8 cellular contexts compared by ENCODE assay signal in genomic region chr19:47049307-47049700, GRCh38. TPM values are rescaled to one million over a fixed set of nuclear protein-coding genes. Genes with fewer than 3 reads are reported as not detected.
DNase-seq lines count a peak whose midpoint lies in the region; ATAC-seq and TF ChIP-seq lines count a peak whose summit lies in the region.

No MANE protein-coding gene starts in this region.

- H4K20me1 ChIP-seq in SK-N-SH (ENCODE audit: insufficient read depth) = no peaks in the 10 kb centered on the region

- no peaks in the 10 kb centered on the region for H3K79me2 ChIP-seq in SK-N-SH (ENCODE audit: insufficient read depth)

- H3F3A ChIP-seq in SK-N-SH (replicated peaks; ENCODE audit: insufficient read depth) = peaks cover 3% of the 10 kb centered on the region

- in situ Hi-C loops in Panc1 (cut with HindIII; ENCODE audit: low pct_unique_long_range_greater_than_20kb, low sequenced_read_pairs) = no loop called here

- no TSS peak for BruUV-seq in Panc1 (replicated peaks; lab: Mats Ljungman, UMichigan)

- no peaks in the 10 kb centered on the region for H3K9me2 ChIP-seq in SK-N-SH

- TF ChIP-seq CTCF in SK-N-SH (IDR thresholded peaks at IDR 0.05) = no peak
- no peak for TF ChIP-seq CTCF in Panc1 (IDR thresholded peaks at IDR 0.05)
- no peak for TF ChIP-seq CTCF in esophagus muscularis mucosa (IDR thresholded peaks at IDR 0.05)

- peak overlapping the region; percentile 90; the same call in 1 of the 2 replicates for H2AFZ ChIP-seq in SK-N-SH (ENCODE audit: low read depth)

- H3K9me3 ChIP-seq in SK-N-SH (no peaks in the 10 kb centered on the region), Panc1 (ENCODE audit: control insufficient read depth, insufficient read depth, low read depth, low read length) (no peaks in the 10 kb centered on the region), esophagus muscularis mucosa (no peaks in the 10 kb centered on the region), skeletal muscle satellite cell (replicated peaks; ENCODE audit: low read length) (no peaks in the 10 kb centered on the region)

- TF ChIP-seq EP300 in SK-N-SH (IDR thresholded peaks at IDR 0.05; ENCODE audit: borderline replicate concordance in 1 of 2, low read depth in 1 of 2, low read length in 1 of 2) = no peak
- no peak for TF ChIP-seq EP300 in esophagus muscularis mucosa (IDR thresholded peaks at IDR 0.05)

- ATAC-seq in SK-N-SH treated with all-trans-retinoic acid at 6 μM for 48 hours (no peak), Panc1 (no peak), GM21423 (IDR thresholded peaks at IDR 0.05; ENCODE audit: unreplicated experiment) (no peak)

- no peak overlapping the region for H3K9ac ChIP-seq in SK-N-SH
- no peak overlapping the region for H3K9ac ChIP-seq in skeletal muscle satellite cell (ENCODE audit: low read depth, low read length)

- H3K36me3 ChIP-seq in SK-N-SH (replicated peaks in 1 of 2; ENCODE audit: control insufficient read depth in 1 of 2, insufficient read depth in 2 of 2, low read length in 1 of 2) (no peaks in the 10 kb centered on the region), Panc1 (ENCODE audit: control insufficient read depth, insufficient read depth, low read length) (no peaks in the 10 kb centered on the region; the same call in 1 of the 2 replicates), esophagus muscularis mucosa (peaks cover 0 to 11% (median 0%) of the 10 kb centered on the region in 4 donors), skeletal muscle satellite cell (ENCODE audit: insufficient read depth, low read length) (no peaks in the 10 kb centered on the region)

- H3K4me1 ChIP-seq in SK-N-SH (ENCODE audit: control insufficient read depth in 1 of 2, insufficient read depth in 2 of 2, low read depth in 1 of 2, low read length in 1 of 2) (peaks cover 4 to 5% of the 10 kb centered on the region in 2 experiments; a peak in 2 of 4 replicates), Panc1 (ENCODE audit: control insufficient read depth, insufficient read depth, low read length) (no peaks in the 10 kb centered on the region), esophagus muscularis mucosa (peaks cover 8 to 22% (median 17%) of the 10 kb centered on the region in 4 donors), skeletal muscle satellite cell (ENCODE audit: control insufficient read depth, insufficient read depth, low read length) (peaks cover 10% of the 10 kb centered on the region)

- peak overlapping the region; percentile 50; the same call in 1 of the 2 replicates for H3K4me2 ChIP-seq in SK-N-SH
- H3K4me2 ChIP-seq in skeletal muscle satellite cell (ENCODE audit: low read length) = peak overlapping the region; percentile 12

- POLR2A ChIA-PET in SK-N-SH (lab: Yijun Ruan, JAX) = no interaction called here
- POLR2A ChIA-PET in Panc1 (lab: Charles Lee) = no interaction called here

- DNase-seq in SK-N-SH (no peak), Panc1 (ENCODE audit: low read depth, low spot score) (no peak), esophagus muscularis mucosa (ENCODE audit: extremely low spot score) (no peak), NOMO-1 treated with dmso at 0.1 percent for 144 hours (lab: John Stamatoyannopoulos, UW; ENCODE audit: unreplicated experiment) (no peak), DMS153 treated with DMSO at 0.1 percent for 48 hours (lab: John Stamatoyannopoulos, UW; ENCODE audit: unreplicated experiment) (no peak)

- CTCF ChIA-PET in SK-N-SH (lab: Yijun Ruan, JAX) = interaction anchor here (0.9 kb wide), 1 partner anchor 36 kb away, joined by 3 read pairs; no protein-coding TSS in a partner anchor
- CTCF ChIA-PET in Panc1 (lab: Charles Lee) = no interaction called here

- intact Hi-C loops in Panc1 (cut with micrococcal nuclease; ENCODE audit: unreplicated experiment) = loop anchor here (10.0 kb wide), 1 partner anchor 175 kb away; no protein-coding TSS in a partner anchor
- intact Hi-C loops in esophagus muscularis mucosa (cut with DNase I) = no loop called here

- no peak for TF ChIP-seq POLR2A in esophagus muscularis mucosa (IDR thresholded peaks at IDR 0.05; ENCODE audit: low read depth)

- TF ChIP-seq RAD21 in SK-N-SH (IDR thresholded peaks at IDR 0.05; ENCODE audit: low read length) = no peak

- no peaks in the 10 kb centered on the region for H3K27me3 ChIP-seq in SK-N-SH (ENCODE audit: insufficient read depth)
- no peaks in the 10 kb centered on the region for H3K27me3 ChIP-seq in Panc1 (ENCODE audit: control insufficient read depth, insufficient read depth, low read length)
- no peaks in the 10 kb centered on the region for H3K27me3 ChIP-seq in esophagus muscularis mucosa
- no peaks in the 10 kb centered on the region for H3K27me3 ChIP-seq in skeletal muscle satellite cell (ENCODE audit: control insufficient read depth, insufficient read depth, low read length)

- H3K27ac ChIP-seq in SK-N-SH (ENCODE audit: low read depth in 2 of 2, low read length in 1 of 2) = no peak overlapping the region
- H3K27ac ChIP-seq in Panc1 (ENCODE audit: low read length) = peak overlapping the region; percentile 44
- peak overlapping the region in 3 of 4 donors; percentile 33 to 46 (median 35) for H3K27ac ChIP-seq in esophagus muscularis mucosa (replicated peaks in 1 of 4)

- WGBS in SK-N-SH (ENCODE audit: low lambda C conversion rate) = 32% methylated on average over 8 of the region's 9 CpGs
- 51% methylated on average over 9 of the region's 9 CpGs for WGBS in esophagus muscularis mucosa

- H3K4me3 ChIP-seq in SK-N-SH (ENCODE audit: low read depth in 2 of 2, low read length in 1 of 2) (no peak overlapping the region), Panc1 (ENCODE audit: low read depth in 2 of 2, low read length in 2 of 2) (peak overlapping the region; percentile 39 to 74), esophagus muscularis mucosa (peak overlapping the region; percentile 32 to 98 (median 87)), skeletal muscle satellite cell (ENCODE audit: low read length) (no peak overlapping the region)

TF ChIP-seq in SK-N-SH, 30 proteins besides CTCF, POLR2A, EP300 and RAD21 (continues in another document):
- TF ChIP-seq TAF1 (IDR thresholded peaks at IDR 0.05; ENCODE audit: borderline replicate concordance, low read depth, low read length) (no peak), EZH2phosphoT487 (IDR thresholded peaks at IDR 0.05; ENCODE audit: borderline replicate concordance, low read depth) (no peak), IRF3 (IDR thresholded peaks at IDR 0.05; ENCODE audit: low read depth, low read length) (no peak), NRF1 (IDR thresholded peaks at IDR 0.05; ENCODE audit: low read depth, low read length) (no peak), TCF12 (IDR thresholded peaks at IDR 0.05) (no peak), JUND (IDR thresholded peaks at IDR 0.05) (no peak), POLR2AphosphoS5 (IDR thresholded peaks at IDR 0.05; ENCODE audit: low read depth, low read length) (no peak), RXRA (IDR thresholded peaks at IDR 0.05; ENCODE audit: borderline replicate concordance, low read depth) (no peak)

TF ChIP-seq in SK-N-SH treated with all-trans-retinoic acid at 6 μM for 48 hours, 23 proteins besides CTCF, POLR2A, EP300 and RAD21:
- TF ChIP-seq ARNTL (CRISPR knock-in tag; IDR thresholded peaks at IDR 0.05; ENCODE audit: borderline replicate concordance, low read depth) (no peak), ZFP3 (CRISPR knock-in tag; IDR thresholded peaks at IDR 0.05) (no peak), OSR1 (CRISPR knock-in tag; IDR thresholded peaks at IDR 0.05) (no peak), CSDC2 (CRISPR knock-in tag; IDR thresholded peaks at IDR 0.05) (no peak), ZFP30 (CRISPR knock-in tag; IDR thresholded peaks at IDR 0.05) (no peak), TCF4 (CRISPR knock-in tag; IDR thresholded peaks at IDR 0.05; ENCODE audit: borderline replicate concordance) (no peak), ESRRG (CRISPR knock-in tag; IDR thresholded peaks at IDR 0.05) (no peak), BACH2 (CRISPR knock-in tag; IDR thresholded peaks at IDR 0.05; ENCODE audit: borderline replicate concordance) (no peak)
TF ChIP-seq in SK-N-SH treated with all-trans-retinoic acid at 6 μM for 48 hours: peak in this region for 0.

RNA-seq across cellular contexts. Expression of gene TMEM160, which starts 0.9 kb away (rescaled TPM):
- polyA plus RNA-seq in SK-N-SH (2012; rRNA removed) = 33.0 and 40.1 TPM in 2 replicates
- polyA plus RNA-seq in SK-N-SH (2012; cell fraction: cytosol; rRNA removed) = 16.8 and 26.2 TPM in 2 replicates
- 13.8 and 35.6 TPM in 2 replicates for polyA plus RNA-seq in SK-N-SH (2012; cell fraction: nucleus; rRNA removed)
- total RNA-seq in Panc1 (2021; ENCODE audit: unreplicated experiment) = 41.8 TPM
- 49.5 TPM for polyA plus RNA-seq in Panc1 (2012; ENCODE audit: insufficient read length)
- total RNA-seq in esophagus muscularis mucosa = 10 to 100 TPM; 34.8 to 46.7 (median 41.6) TPM
- total RNA-seq in skeletal muscle satellite cell (2012; rRNA removed) = 23.8 and 28.4 TPM in 2 replicates

RNA-seq across cellular contexts. Expression of gene NPAS1, which starts 29.7 kb away (rescaled TPM):
- 1.0 and 1.1 TPM in 2 replicates for polyA plus RNA-seq in SK-N-SH (2012; rRNA removed)
- 0.62 and 1.00 TPM in 2 replicates for polyA plus RNA-seq in SK-N-SH (2012; cell fraction: cytosol; rRNA removed)
- polyA plus RNA-seq in SK-N-SH (2012; cell fraction: nucleus; rRNA removed) = 2.6 and 3.8 TPM in 2 replicates
- 3.6 TPM for total RNA-seq in Panc1 (2021; ENCODE audit: unreplicated experiment)
- polyA plus RNA-seq in Panc1 (2012; ENCODE audit: insufficient read length) = 3.2 TPM
- under 1 TPM in 1 of 4 donors, not detected in 3; 0.34 TPM for total RNA-seq in esophagus muscularis mucosa
- total RNA-seq in skeletal muscle satellite cell (2012; rRNA removed) = 3.7 and 4.3 TPM in 2 replicates

Comparison
In these comparisons a context has a peak if more than half of its experiments do, and no peak if none do; other contexts are left out.
1. H3K27ac ChIP-seq: peak in Panc1 (single experiment) and esophagus muscularis mucosa (3 of 4); none in SK-N-SH (0 of 2).
2. H3K4me3 ChIP-seq: peak in Panc1 (2 of 2) and esophagus muscularis mucosa (4 of 4); none in SK-N-SH (0 of 2) and skeletal muscle satellite cell (single experiment).